ENCODE assay signal across 1 cellular context in genomic region chr4:26525751-26526150, GRCh38.
TF ChIP-seq lines count a peak whose summit lies in the region.

No MANE protein-coding gene starts in this region.

TF ChIP-seq in GM23338, 12 proteins besides CTCF, POLR2A, EP300 and RAD21 (continued from another document):
- TF ChIP-seq, protein P1, sequence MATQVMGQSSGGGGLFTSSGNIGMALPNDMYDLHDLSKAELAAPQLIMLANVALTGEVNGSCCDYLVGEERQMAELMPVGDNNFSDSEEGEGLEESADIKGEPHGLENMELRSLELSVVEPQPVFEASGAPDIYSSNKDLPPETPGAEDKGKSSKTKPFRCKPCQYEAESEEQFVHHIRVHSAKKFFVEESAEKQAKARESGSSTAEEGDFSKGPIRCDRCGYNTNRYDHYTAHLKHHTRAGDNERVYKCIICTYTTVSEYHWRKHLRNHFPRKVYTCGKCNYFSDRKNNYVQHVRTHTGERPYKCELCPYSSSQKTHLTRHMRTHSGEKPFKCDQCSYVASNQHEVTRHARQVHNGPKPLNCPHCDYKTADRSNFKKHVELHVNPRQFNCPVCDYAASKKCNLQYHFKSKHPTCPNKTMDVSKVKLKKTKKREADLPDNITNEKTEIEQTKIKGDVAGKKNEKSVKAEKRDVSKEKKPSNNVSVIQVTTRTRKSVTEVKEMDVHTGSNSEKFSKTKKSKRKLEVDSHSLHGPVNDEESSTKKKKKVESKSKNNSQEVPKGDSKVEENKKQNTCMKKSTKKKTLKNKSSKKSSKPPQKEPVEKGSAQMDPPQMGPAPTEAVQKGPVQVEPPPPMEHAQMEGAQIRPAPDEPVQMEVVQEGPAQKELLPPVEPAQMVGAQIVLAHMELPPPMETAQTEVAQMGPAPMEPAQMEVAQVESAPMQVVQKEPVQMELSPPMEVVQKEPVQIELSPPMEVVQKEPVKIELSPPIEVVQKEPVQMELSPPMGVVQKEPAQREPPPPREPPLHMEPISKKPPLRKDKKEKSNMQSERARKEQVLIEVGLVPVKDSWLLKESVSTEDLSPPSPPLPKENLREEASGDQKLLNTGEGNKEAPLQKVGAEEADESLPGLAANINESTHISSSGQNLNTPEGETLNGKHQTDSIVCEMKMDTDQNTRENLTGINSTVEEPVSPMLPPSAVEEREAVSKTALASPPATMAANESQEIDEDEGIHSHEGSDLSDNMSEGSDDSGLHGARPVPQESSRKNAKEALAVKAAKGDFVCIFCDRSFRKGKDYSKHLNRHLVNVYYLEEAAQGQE (IDR thresholded peaks at IDR 0.05; ENCODE audit: unreplicated experiment), result no peak
- TF ChIP-seq ZNF114 (CRISPR knock-in tag; IDR thresholded peaks at IDR 0.05) (no peak), ZNF331 (CRISPR knock-in tag; IDR thresholded peaks at IDR 0.05; ENCODE audit: low read depth) (no peak), NANOG (IDR thresholded peaks at IDR 0.05; ENCODE audit: borderline replicate concordance) (no peak)
- TF ChIP-seq, protein P2, sequence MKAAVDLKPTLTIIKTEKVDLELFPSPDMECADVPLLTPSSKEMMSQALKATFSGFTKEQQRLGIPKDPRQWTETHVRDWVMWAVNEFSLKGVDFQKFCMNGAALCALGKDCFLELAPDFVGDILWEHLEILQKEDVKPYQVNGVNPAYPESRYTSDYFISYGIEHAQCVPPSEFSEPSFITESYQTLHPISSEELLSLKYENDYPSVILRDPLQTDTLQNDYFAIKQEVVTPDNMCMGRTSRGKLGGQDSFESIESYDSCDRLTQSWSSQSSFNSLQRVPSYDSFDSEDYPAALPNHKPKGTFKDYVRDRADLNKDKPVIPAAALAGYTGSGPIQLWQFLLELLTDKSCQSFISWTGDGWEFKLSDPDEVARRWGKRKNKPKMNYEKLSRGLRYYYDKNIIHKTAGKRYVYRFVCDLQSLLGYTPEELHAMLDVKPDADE (IDR thresholded peaks at IDR 0.05), result no peak
